8 cellular contexts compared by ENCODE assay signal in genomic region chr19:35495107-35496064, GRCh38. TPM values are rescaled to one million over a fixed set of nuclear protein-coding genes. Genes with fewer than 3 reads are reported as not detected.
A peak's percentile ranks its signal among the peaks of the same experiment; 100 is the strongest.
DNase-seq lines count a peak whose midpoint lies in the region; ATAC-seq and TF ChIP-seq lines count a peak whose summit lies in the region.

No MANE protein-coding gene starts in this region.

- H3K36me3 ChIP-seq in BE2C, result no peaks in the 10 kb centered on the region
- H3K36me3 ChIP-seq in endocrine pancreas (ENCODE audit: control insufficient read depth, insufficient read depth, low read length), result no peaks in the 10 kb centered on the region
- no peaks in the 10 kb centered on the region for H3K36me3 ChIP-seq in mucosa of descending colon (ENCODE audit: low read depth)

- H3K4me1 ChIP-seq in BE2C, result peaks cover 3% of the 10 kb centered on the region; the same call in 1 of the 2 replicates
- H3K4me1 ChIP-seq in endocrine pancreas (ENCODE audit: control insufficient read depth, insufficient read depth, low read length), result no peaks in the 10 kb centered on the region
- H3K4me1 ChIP-seq in mucosa of descending colon (ENCODE audit: low read depth), result peaks cover 6% of the 10 kb centered on the region

- ATAC-seq in GM21360 (IDR thresholded peaks at IDR 0.05; ENCODE audit: unreplicated experiment), result peak; percentile 51
- ATAC-seq in mucosa of descending colon, result peak; percentile 98
- no peak for ATAC-seq in HG03095 (IDR thresholded peaks at IDR 0.05; ENCODE audit: unreplicated experiment)

- intact Hi-C loops in mucosa of descending colon (cut with DNase I, micrococcal nuclease), result loop anchor here in 1 of 2 donors (10.0 kb wide), 1 partner anchor 141 kb away; the partner anchor contains the start of gene FFAR3

- DNase-seq in BE2C (peak; percentile 77), NCI-H526 (lab: John Stamatoyannopoulos, UW) (peak; percentile 50 to 89), mucosa of descending colon (peak; percentile 57 to 70 (median 69))
- peak; percentile 38 to 58 (median 40) for DNase-seq in activated CD8-positive, alpha-beta memory T cell treated with anti-CD3 and anti-CD28 coated beads for 48 hours (ENCODE audit: low read depth in 2 of 3, low spot score in 2 of 3)
- peak; percentile 72 to 79 for DNase-seq in stimulated activated CD8-positive, alpha-beta memory T cell treated with anti-CD3 and anti-CD28 coated beads, Interleukin-4, amount 100 ng/mL, for 4 hours (ENCODE audit: low read depth in 2 of 2, low spot score in 1 of 2)

- H3K27me3 ChIP-seq in BE2C (no peaks in the 10 kb centered on the region), endocrine pancreas (ENCODE audit: control insufficient read depth, insufficient read depth, low read length) (no peaks in the 10 kb centered on the region)

- H3K9me3 ChIP-seq in BE2C (no peaks in the 10 kb centered on the region), endocrine pancreas (ENCODE audit: control insufficient read depth, low read length) (no peaks in the 10 kb centered on the region), mucosa of descending colon (no peaks in the 10 kb centered on the region)

- H3K4me3 ChIP-seq in BE2C (ENCODE audit: low read depth, low read length), result peak overlapping the region; percentile 32
- H3K4me3 ChIP-seq in endocrine pancreas (ENCODE audit: control insufficient read depth, insufficient read depth, low read length), result no peak overlapping the region
- no peak overlapping the region for H3K4me3 ChIP-seq in mucosa of descending colon

- H3K9ac ChIP-seq in endocrine pancreas (ENCODE audit: control insufficient read depth, insufficient read depth, low read length), result peak overlapping the region; percentile 11

- TF ChIP-seq CTCF in BE2C (IDR thresholded peaks at IDR 0.05; ENCODE audit: low read depth, low read length), result peak; percentile 95
- TF ChIP-seq CTCF in mucosa of descending colon (IDR thresholded peaks at IDR 0.05), result peak; percentile 99

RNA-seq across cellular contexts. Expression of gene KRTDAP, which starts 5.1 kb away (rescaled TPM):
- polyA plus RNA-seq in BE2C (2012; ENCODE audit: insufficient read depth, insufficient read length, low read depth), result not detected
- not detected for total RNA-seq in mucosa of descending colon

RNA-seq across cellular contexts. Expression of gene DMKN, which starts 18.1 kb away (rescaled TPM):
- not detected for polyA plus RNA-seq in BE2C (2012; ENCODE audit: insufficient read depth, insufficient read length, low read depth)
- total RNA-seq in mucosa of descending colon, result 10 to 100 TPM in 2 of 3 donors, 1 to 10 TPM in 1; 8.2 to 14.3 (median 10.7) TPM

RNA-seq across cellular contexts. Expression of gene SBSN, which starts 32.7 kb away (rescaled TPM):
- polyA plus RNA-seq in BE2C (2012; ENCODE audit: insufficient read depth, insufficient read length, low read depth), result not detected
- total RNA-seq in mucosa of descending colon, result not detected

RNA-seq across cellular contexts. Expression of gene GAPDHS, which starts 37.9 kb away (rescaled TPM):
- polyA plus RNA-seq in BE2C (2012; ENCODE audit: insufficient read depth, insufficient read length, low read depth), result not detected
- total RNA-seq in mucosa of descending colon, result not detected

RNA-seq across cellular contexts. Expression of gene FFAR2, which starts 47.3 kb away (rescaled TPM):
- 28.6 TPM for polyA plus RNA-seq in BE2C (2012; ENCODE audit: insufficient read depth, insufficient read length, low read depth)
- 1 to 10 TPM in 1 of 3 donors, under 1 TPM in 2; 0.32 to 1.4 (median 0.32) TPM for total RNA-seq in mucosa of descending colon
